8 cellular contexts compared by ENCODE assay signal in genomic region chr3:122680381-122681293, GRCh38. TPM values are rescaled to one million over a fixed set of nuclear protein-coding genes. Genes with fewer than 3 reads are reported as not detected.
DNase-seq lines count a peak whose midpoint lies in the region; ATAC-seq and TF ChIP-seq lines count a peak whose summit lies in the region.

Gene PARP14, plus strand, starts transcription at chr3:122680839. Its CDS starts 45 bp downstream, at chr3:122680884.

- H2BK5ac ChIP-seq in IMR-90 (ENCODE audit: low read depth, low read length, poor library complexity, severe bottlenecking), result peak within 1 kb of the TSS; percentile 76

- no peak for TF ChIP-seq RAD21 in IMR-90 (IDR thresholded peaks at IDR 0.05; ENCODE audit: low read length)

- H2AFZ ChIP-seq in IMR-90 (replicated peaks; ENCODE audit: low read length, poor library complexity), result peak within 1 kb of the TSS; percentile 93

- peak within 1 kb of the TSS; percentile 19; the same call in 1 of the 3 replicates for H2BK15ac ChIP-seq in IMR-90 (ENCODE audit: low read depth, low read length)

- peak within 1 kb of the TSS; percentile 56 for H2AK9ac ChIP-seq in IMR-90 (replicated peaks; ENCODE audit: low read depth, low read length, poor library complexity)

- H4K20me1 ChIP-seq in BLaER1 (no peaks in the 10 kb centered on the region), IMR-90 (ENCODE audit: insufficient read depth, low read length) (no peaks in the 10 kb centered on the region)

- peaks cover 3% of the 10 kb centered on the region for H3K36me3 Mint-ChIP-seq in progenitor cell of endocrine pancreas (ENCODE audit: insufficient read depth)

- intact Hi-C loops in IMR-90 (cut with micrococcal nuclease) (loop anchor here (5.0 to 10.0 kb wide), 2 partner anchors 114 to 347 kb away; partner anchors contain the start of genes HSPBAP1, SEMA5B and SLC49A4), left cardiac atrium (cut with DNase I) (no loop called here)

- peaks cover 16% of the 10 kb centered on the region for H3K4me1 Mint-ChIP-seq in progenitor cell of endocrine pancreas (ENCODE audit: low read depth)

- peak; percentile 50; the same call in 1 of the 2 replicates for TF ChIP-seq POLR2A in IMR-90 (IDR thresholded peaks at IDR 0.05; ENCODE audit: low read depth, low read length)

- BruUV-seq in IMR-90 (replicated peaks; lab: Mats Ljungman, UMichigan), result no TSS peak

- H4K8ac ChIP-seq in IMR-90 (ENCODE audit: low read depth in 2 of 2, low read length in 2 of 2), result peak within 1 kb of the TSS; percentile 55 to 90

- peak within 1 kb of the TSS; percentile 84 for H3K4me3 ChIP-seq in BLaER1
- H3K4me3 ChIP-seq in IMR-90 (ENCODE audit: insufficient read depth, low read depth, low read length), result peak within 1 kb of the TSS; percentile 99
- peak within 1 kb of the TSS; percentile 81 for H3K4me3 ChIP-seq in urinary bladder (ENCODE audit: low read depth, low read length)

- H3K4me2 ChIP-seq in BLaER1, result peak within 1 kb of the TSS; percentile 96
- H3K4me2 ChIP-seq in IMR-90 (ENCODE audit: low read depth, low read length), result peak within 1 kb of the TSS; percentile 84

- peak within 1 kb of the TSS; percentile 90 for H3K27ac Mint-ChIP-seq in progenitor cell of endocrine pancreas

- DNase-seq in IMR-90, result peak; percentile 68
- DNase-seq in T-helper 2 cell, result peak; percentile 30 to 78 (median 52)
- peak in 38 of 56 donors; percentile 4 to 52 (median 27) for DNase-seq in amygdala (lab: John Stamatoyannopoulos, UW)
- peak; percentile 76 for DNase-seq in left cardiac atrium
- peak; percentile 27 for DNase-seq in progenitor cell of endocrine pancreas (ENCODE audit: low spot score, unreplicated experiment)

- WGBS in IMR-90 (ENCODE audit: extremely low coverage in 2 of 2, insufficient read length in 1 of 2), 2 experiments, result 3% methylated on average over 23 of the region's 66 CpGs; no CpG with 5 or more reads in 1 of the 2 experiments
- WGBS in urinary bladder, result 1% methylated on average over 66 of the region's 66 CpGs

- peak within 1 kb of the TSS; percentile 60; the same call in 1 of the 2 replicates for H3K56ac ChIP-seq in IMR-90 (ENCODE audit: extremely low read depth, insufficient read depth, low read length)

- H3K18ac ChIP-seq in IMR-90 (ENCODE audit: low read depth, low read length), result peak within 1 kb of the TSS; percentile 86

- peak; percentile 50 for ATAC-seq in GM19395 (IDR thresholded peaks at IDR 0.05; ENCODE audit: unreplicated experiment)
- ATAC-seq in IMR-90 (ENCODE audit: low read depth), result peak; percentile 80
- peak; percentile 86 to 88 for ATAC-seq in left cardiac atrium

- peaks cover 4% of the 10 kb centered on the region; the same call in 1 of the 2 replicates for H3K9me1 ChIP-seq in IMR-90 (ENCODE audit: insufficient read depth, low read length)

- peak within 1 kb of the TSS; percentile 93 for H3K23ac ChIP-seq in IMR-90 (ENCODE audit: low read depth, low read length)

- POLR2A ChIA-PET in IMR-90 (lab: Charles Lee; ENCODE audit: unreplicated experiment), result interaction anchor here (0.9 kb wide), 1 partner anchor 119 kb away, joined by 3 read pairs; no protein-coding TSS in a partner anchor

- peak within 1 kb of the TSS; percentile 62 for H3K4ac ChIP-seq in IMR-90 (ENCODE audit: low read depth, low read length)

- in situ Hi-C loops in IMR-90 (cut with MboI; ENCODE audit: low sequenced_read_pairs), result no loop called here

- peak within 1 kb of the TSS; percentile 91 for H3K27ac ChIP-seq in BLaER1
- H3K27ac ChIP-seq in IMR-90 (ENCODE audit: insufficient read depth, low read length), result peak within 1 kb of the TSS; percentile 99
- peak within 1 kb of the TSS; percentile 96 for H3K27ac ChIP-seq in urinary bladder (ENCODE audit: low read depth)

- peak within 1 kb of the TSS; percentile 89 for H3K4me3 Mint-ChIP-seq in progenitor cell of endocrine pancreas (ENCODE audit: low read depth)

- peak within 1 kb of the TSS; percentile 85 for H3K14ac ChIP-seq in IMR-90 (replicated peaks; ENCODE audit: low read depth, low read length)

- H2BK120ac ChIP-seq in IMR-90 (ENCODE audit: low read depth, low read length), result peak within 1 kb of the TSS; percentile 83

- CTCF ChIA-PET in IMR-90 (lab: Yijun Ruan, JAX), result interaction anchor here (0.6 to 2.3 kb wide), 3 partner anchors 16 to 121 kb away, joined by 3 to 34 read pairs (median 3); no protein-coding TSS in a partner anchor

- H3K27me3 Mint-ChIP-seq in progenitor cell of endocrine pancreas, result peaks cover 7% of the 10 kb centered on the region

- H3K36me3 ChIP-seq in BLaER1 (no peaks in the 10 kb centered on the region; the same call in 1 of the 2 replicates), IMR-90 (ENCODE audit: control insufficient read depth, insufficient read depth, low read length) (no peaks in the 10 kb centered on the region), urinary bladder (ENCODE audit: insufficient read depth) (no peaks in the 10 kb centered on the region)

- H3K9me3 ChIP-seq in BLaER1 (no peaks in the 10 kb centered on the region), IMR-90 (ENCODE audit: control insufficient read depth, insufficient read depth, low read length) (no peaks in the 10 kb centered on the region)

- no peaks in the 10 kb centered on the region for H3K9me3 Mint-ChIP-seq in progenitor cell of endocrine pancreas (ENCODE audit: low read depth)

- dilution Hi-C loops in IMR-90 (cut with HindIII; ENCODE audit: low sequenced_read_pairs, unreplicated experiment), result no loop called here

- H3K9ac ChIP-seq in BLaER1, result peak within 1 kb of the TSS; percentile 88
- peak within 1 kb of the TSS; percentile 99 for H3K9ac ChIP-seq in IMR-90 (ENCODE audit: low read depth, low read length)

- peak within 1 kb of the TSS; percentile 38 for H2BK20ac ChIP-seq in IMR-90 (ENCODE audit: low read depth, low read length)

- H3K4me1 ChIP-seq in BLaER1, result peaks cover 44% of the 10 kb centered on the region
- H3K4me1 ChIP-seq in IMR-90 (ENCODE audit: control insufficient read depth, insufficient read depth, low read length), result peaks cover 13% of the 10 kb centered on the region
- no peaks in the 10 kb centered on the region for H3K4me1 ChIP-seq in urinary bladder (ENCODE audit: insufficient read depth)

- H4K5ac ChIP-seq in IMR-90 (ENCODE audit: low read depth, low read length), result peak within 1 kb of the TSS; percentile 91

- H2AK5ac ChIP-seq in IMR-90 (ENCODE audit: low read depth, low read length), result peak within 1 kb of the TSS; percentile 14; the same call in 1 of the 2 replicates

- TF ChIP-seq CTCF in IMR-90 (conservative IDR thresholded peaks at IDR 0.05; ENCODE audit: low read depth, low read length) (peak; percentile 10; the same call in 1 of the 2 replicates), progenitor cell of endocrine pancreas (IDR thresholded peaks at IDR 0.05; ENCODE audit: unreplicated experiment) (peak; percentile 42)

- H3K27me3 ChIP-seq in BLaER1 (no peaks in the 10 kb centered on the region), IMR-90 (ENCODE audit: control insufficient read depth, insufficient read depth, low read length) (no peaks in the 10 kb centered on the region)

- peak within 1 kb of the TSS; percentile 72 for H4K91ac ChIP-seq in IMR-90 (ENCODE audit: insufficient read depth, low read depth, low read length)

- peaks cover 12 to 17% of the 10 kb centered on the region in 2 experiments for H3K79me1 ChIP-seq in IMR-90 (ENCODE audit: low read depth in 1 of 2, low read length in 2 of 2)

TF ChIP-seq in IMR-90, 13 proteins besides CTCF, POLR2A, EP300 and RAD21:
- TF ChIP-seq MAZ (IDR thresholded peaks at IDR 0.05; ENCODE audit: borderline replicate concordance, low read depth, low read length) (no peak), RCOR1 (IDR thresholded peaks at IDR 0.05; ENCODE audit: insufficient replicate concordance, low read length) (peak; percentile 81), SMC3 (IDR thresholded peaks at IDR 0.05; ENCODE audit: low read depth, low read length) (no peak), NFE2L2 (IDR thresholded peaks at IDR 0.05; ENCODE audit: low read depth, low read length) (peak; percentile 23; the same call in 1 of the 2 replicates)
TF ChIP-seq in IMR-90: peak in this region for 2.

RNA-seq across cellular contexts. Expression of gene PARP14, which starts in this region (rescaled TPM):
- total RNA-seq in IMR-90 (2012; rRNA removed), result 23.1 and 28.6 TPM in 2 replicates
- 6.9 and 9.3 TPM in 2 replicates for polyA plus RNA-seq in IMR-90 (2012; rRNA removed)
- 2.6 and 3.1 TPM in 2 replicates for polyA plus RNA-seq in IMR-90 (2012; cell fraction: cytosol; rRNA removed)
- 9.3 and 38.5 TPM in 2 replicates for polyA plus RNA-seq in IMR-90 (2012; cell fraction: nucleus; rRNA removed; ENCODE audit: low replicate concordance)
- 10 to 100 TPM; 16.4 to 23.4 TPM for total RNA-seq in left cardiac atrium
- total RNA-seq in progenitor cell of endocrine pancreas, result 20.0 and 21.4 TPM in 2 replicates
- total RNA-seq in urinary bladder, result 52.0 TPM
- 9.7 TPM for polyA plus RNA-seq in urinary bladder

Comparison
In these comparisons a context has a peak if more than half of its experiments do, and no peak if none do; other contexts are left out.
1. Peak in every context shown above with its lines: DNase-seq, ATAC-seq, H3K4me3 ChIP-seq and H3K27ac ChIP-seq.